Comparison of ENCODE assay signal across 1 cellular context in genomic region chr18:57627488-57627887, GRCh38.
TF ChIP-seq lines count a peak whose summit lies in the region.

No MANE protein-coding gene starts in this region.

TF ChIP-seq in HepG2, 621 proteins besides CTCF, POLR2A, EP300 and RAD21:
- TF ChIP-seq ZNF12 (CRISPR knock-in tag; IDR thresholded peaks at IDR 0.05) (no peak), KLF16 (CRISPR knock-in tag; IDR thresholded peaks at IDR 0.05) (no peak), ZNF547 (CRISPR knock-in tag; IDR thresholded peaks at IDR 0.05) (no peak)
- TF ChIP-seq, protein P1, sequence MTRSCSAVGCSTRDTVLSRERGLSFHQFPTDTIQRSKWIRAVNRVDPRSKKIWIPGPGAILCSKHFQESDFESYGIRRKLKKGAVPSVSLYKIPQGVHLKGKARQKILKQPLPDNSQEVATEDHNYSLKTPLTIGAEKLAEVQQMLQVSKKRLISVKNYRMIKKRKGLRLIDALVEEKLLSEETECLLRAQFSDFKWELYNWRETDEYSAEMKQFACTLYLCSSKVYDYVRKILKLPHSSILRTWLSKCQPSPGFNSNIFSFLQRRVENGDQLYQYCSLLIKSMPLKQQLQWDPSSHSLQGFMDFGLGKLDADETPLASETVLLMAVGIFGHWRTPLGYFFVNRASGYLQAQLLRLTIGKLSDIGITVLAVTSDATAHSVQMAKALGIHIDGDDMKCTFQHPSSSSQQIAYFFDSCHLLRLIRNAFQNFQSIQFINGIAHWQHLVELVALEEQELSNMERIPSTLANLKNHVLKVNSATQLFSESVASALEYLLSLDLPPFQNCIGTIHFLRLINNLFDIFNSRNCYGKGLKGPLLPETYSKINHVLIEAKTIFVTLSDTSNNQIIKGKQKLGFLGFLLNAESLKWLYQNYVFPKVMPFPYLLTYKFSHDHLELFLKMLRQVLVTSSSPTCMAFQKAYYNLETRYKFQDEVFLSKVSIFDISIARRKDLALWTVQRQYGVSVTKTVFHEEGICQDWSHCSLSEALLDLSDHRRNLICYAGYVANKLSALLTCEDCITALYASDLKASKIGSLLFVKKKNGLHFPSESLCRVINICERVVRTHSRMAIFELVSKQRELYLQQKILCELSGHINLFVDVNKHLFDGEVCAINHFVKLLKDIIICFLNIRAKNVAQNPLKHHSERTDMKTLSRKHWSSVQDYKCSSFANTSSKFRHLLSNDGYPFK (CRISPR knock-in tag; IDR thresholded peaks at IDR 0.05; ENCODE audit: borderline replicate concordance): no peak
